In genomic region chr17:63932721-63933120, GRCh38 we compare ENCODE assay signal across 15 cellular contexts. TPM values are rescaled to one million over a fixed set of nuclear protein-coding genes. Genes with fewer than 3 reads are reported as not detected.
A peak's percentile ranks its signal among the peaks of the same experiment; 100 is the strongest.
DNase-seq lines count a peak whose midpoint lies in the region; ATAC-seq and TF ChIP-seq lines count a peak whose summit lies in the region.
"Had no signal": no experiment of that assay in that cellular context is flagged by ENCODE, and none has a peak within 500 bp of the region (broad histone marks: within the 10 kb centered on the region; RNA-seq: fewer than 3 reads in every experiment).

No MANE protein-coding gene starts in this region.

- no peaks in the 10 kb centered on the region for H3K9me3 Mint-ChIP-seq in chondrocyte (ENCODE audit: low read depth)

- POLR2A ChIA-PET in RWPE1 (lab: Yijun Ruan, JAX; ENCODE audit: low non-redundant PET), result no interaction called here

- no peaks in the 10 kb centered on the region for H3K9me2 ChIP-seq in DOHH2 (replicated peaks; ENCODE audit: control insufficient read depth, low read length)

- H3K36me3 ChIP-seq in DOHH2 (ENCODE audit: control insufficient read depth, low read length) (peaks cover 44% of the 10 kb centered on the region), tibial artery (no peaks in the 10 kb centered on the region)
- H3K36me3 ChIP-seq: stomach had no signal

- no peaks in the 10 kb centered on the region for H3K9me3 ChIP-seq in DOHH2 (ENCODE audit: control insufficient read depth, insufficient read depth, low read length)
- H3K9me3 ChIP-seq in tibial artery, result no peaks in the 10 kb centered on the region
- H3K9me3 ChIP-seq: stomach had no signal

- peaks cover 18% of the 10 kb centered on the region for H3F3A ChIP-seq in DOHH2 (ENCODE audit: control insufficient read depth, insufficient read depth)

- no peak overlapping the region for H3K4me3 Mint-ChIP-seq in chondrocyte (ENCODE audit: unreplicated experiment)

- no peaks in the 10 kb centered on the region for H3K27me3 ChIP-seq in DOHH2 (ENCODE audit: control insufficient read depth, low read length)
- peaks cover 0 to 16% of the 10 kb centered on the region in 2 donors for H3K27me3 ChIP-seq in tibial artery

- peak overlapping the region; percentile 22 for H3K27ac Mint-ChIP-seq in chondrocyte (ENCODE audit: unreplicated experiment)

- H3K4me1 ChIP-seq in DOHH2 (ENCODE audit: control insufficient read depth, low read length), result peaks cover 88% of the 10 kb centered on the region
- peaks cover 0 to 6% (median 0%) of the 10 kb centered on the region in 4 donors for H3K4me1 ChIP-seq in tibial artery

- H4K20me1 ChIP-seq in DOHH2 (ENCODE audit: control insufficient read depth, insufficient read depth, low read depth, low read length), result peaks cover 22% of the 10 kb centered on the region

- peaks cover 14% of the 10 kb centered on the region for H3K27me3 Mint-ChIP-seq in chondrocyte (ENCODE audit: low read depth)

- peak; percentile 11 for ATAC-seq in GM19438 (IDR thresholded peaks at IDR 0.05; ENCODE audit: low read depth, unreplicated experiment)
- peak; percentile 9 for ATAC-seq in HG03469 (IDR thresholded peaks at IDR 0.05; ENCODE audit: unreplicated experiment)

- peak overlapping the region; percentile 99 for H3K4me2 ChIP-seq in DOHH2 (ENCODE audit: low read length)

- H3K4me3 ChIP-seq in DOHH2 (ENCODE audit: low read length) (peak overlapping the region; percentile 98), tibial artery (no peak overlapping the region)

- H3K4me1 Mint-ChIP-seq in chondrocyte (ENCODE audit: low read depth), result no peaks in the 10 kb centered on the region

- H3K36me3 Mint-ChIP-seq in chondrocyte (ENCODE audit: low read depth), result no peaks in the 10 kb centered on the region

- intact Hi-C loops in tibial artery (cut with DNase I; ENCODE audit: low total_unique reads), result no loop called here

- DNase-seq in chondrocyte (ENCODE audit: low spot score), result no peak
- DNase-seq in NCI-H187 treated with DMSO at 0.1 percent for 48 hours (lab: John Stamatoyannopoulos, UW), result no peak
- no peak for DNase-seq in tibial artery
- no peak for DNase-seq in NOMO-1 treated with dmso at 0.1 percent for 144 hours (lab: John Stamatoyannopoulos, UW; ENCODE audit: unreplicated experiment)
- DNase-seq in RWPE1 (ENCODE audit: low spot score), result no peak
- DNase-seq: DMS79, stomach, SW 1271 had no signal

- TF ChIP-seq CTCF in DOHH2 (IDR thresholded peaks at IDR 0.05; ENCODE audit: low read depth, low read length, poor library complexity, severe bottlenecking), result no peak
- no peak for TF ChIP-seq CTCF in chondrocyte (IDR thresholded peaks at IDR 0.05)
- TF ChIP-seq CTCF in tibial artery (IDR thresholded peaks at IDR 0.05), result no peak
- no peak for TF ChIP-seq CTCF in RWPE1 (conservative IDR thresholded peaks at IDR 0.05; ENCODE audit: low read depth)

- peaks cover 48% of the 10 kb centered on the region for H3K79me2 ChIP-seq in DOHH2 (ENCODE audit: control insufficient read depth, low read length)

- H3K27ac ChIP-seq in DOHH2 (ENCODE audit: low read depth, low read length) (peak overlapping the region; percentile 92), tibial artery (no peak overlapping the region), RWPE1 (no peak overlapping the region)

- CTCF ChIA-PET in RWPE1 (lab: Yijun Ruan, JAX), result interaction anchor here (0.5 to 0.9 kb wide), 2 partner anchors 14 to 275 kb away, joined by 3 to 5 read pairs; no protein-coding TSS in a partner anchor

RNA-seq across cellular contexts. Expression of gene CD79B, which starts 0.6 kb away (rescaled TPM):
- total RNA-seq in chondrocyte, result not detected in 3 replicates
- total RNA-seq: cerebellum, kidney epithelial cell, LHCN-M2, NCI-H460 had no signal

RNA-seq across cellular contexts. Expression of gene GH1, which starts 14.1 kb away (rescaled TPM):
- total RNA-seq in chondrocyte, result not detected in 3 replicates
- total RNA-seq: cerebellum, kidney epithelial cell, LHCN-M2, NCI-H460, stomach had no signal

RNA-seq across cellular contexts. Expression of gene CSHL1, which starts 21.7 kb away (rescaled TPM):
- 0.68 TPM in 1 of 3 replicates, not detected in the others for total RNA-seq in chondrocyte
- total RNA-seq: cerebellum, kidney epithelial cell, LHCN-M2, NCI-H460, stomach had no signal

RNA-seq across cellular contexts. Expression of gene CSH1, which starts 36.3 kb away (rescaled TPM):
- 14.0 TPM in 1 of 3 replicates, not detected in the others for total RNA-seq in chondrocyte
- total RNA-seq: kidney epithelial cell, LHCN-M2, NCI-H460, stomach had no signal

RNA-seq across cellular contexts. Expression of gene SCN4A, which starts 40.0 kb away (rescaled TPM):
- not detected in 3 replicates for total RNA-seq in chondrocyte
